Comparison of ENCODE assay signal across 12 cellular contexts in genomic region chr5:72305194-72306142, GRCh38. TPM values are rescaled to one million over a fixed set of nuclear protein-coding genes. Genes with fewer than 3 reads are reported as not detected.
A peak's percentile ranks its signal among the peaks of the same experiment; 100 is the strongest.
DNase-seq lines count a peak whose midpoint lies in the region; ATAC-seq and TF ChIP-seq lines count a peak whose summit lies in the region.
"Had no signal": no experiment of that assay in that cellular context is flagged by ENCODE, and none has a peak within 500 bp of the region (broad histone marks: within the 10 kb centered on the region; RNA-seq: fewer than 3 reads in every experiment).

No MANE protein-coding gene starts in this region.

- intact Hi-C loops in CD4-positive, alpha-beta memory T cell (cut with micrococcal nuclease) = loop anchor here (5.0 kb wide), 3 partner anchors 73 to 848 kb away; partner anchors contain the start of genes BDP1 and TNPO1
- intact Hi-C loops in activated T-helper 2 cell treated with anti-CD3 and anti-CD28 coated beads, Interferon-gamma antibody, Interleukin-2, Interleukin-4, amounts not matched to agents 10 μg/mL and 5 μg/mL and 100 μg/mL, durations not matched to agents 14 hours and 24 hours and 36 hours (cut with micrococcal nuclease) = loop anchor here (5.0 to 10.0 kb wide), 3 partner anchors 73 to 718 kb away; partner anchors contain the start of gene MCCC2
- intact Hi-C loops in testis (cut with DNase I; ENCODE audit: low total_unique reads) = loop anchor here (5.0 kb wide), 1 partner anchor 523 kb away; no protein-coding TSS in a partner anchor

- no peak for DNase-seq in CD4-positive, alpha-beta memory T cell
- peak; percentile 12 for DNase-seq in GM23338 (ENCODE audit: low spot score)
- DNase-seq in activated T-helper 2 cell treated with anti-CD3 and anti-CD28 coated beads, Interferon-gamma antibody, Interleukin-2, Interleukin-4, amounts not matched to agents 10 μg/mL and 5 μg/mL and 100 μg/mL, durations not matched to agents 14 hours and 24 hours and 36 hours (ENCODE audit: low spot score) = no peak
- DNase-seq in natural killer cell treated with Interleukin-12 subunit alpha and Interleukin-12 subunit beta and Interleukin-15 and Interleukin-18, amount 100 ng/mL, for 72 hours (ENCODE audit: low spot score) = no peak
- DNase-seq in HK-2 (ENCODE audit: unreplicated experiment) = no peak
- DNase-seq in Peyer's patch = no peak
- DNase-seq in testis = no peak
- DNase-seq: activated CD4-positive, alpha-beta T cell treated with anti-CD3 and anti-CD28 coated beads, Interleukin-2, amount 50 U/mL, for 48 hours; NCI-H2081 had no signal

- H3K4me2 ChIP-seq in GM23338 = 0 out of 2 replicates have a peak overlapping the region, but pooled peaks have one; percentile 23

- no peaks in the 10 kb centered on the region for H3K9me3 ChIP-seq in CD4-positive, alpha-beta memory T cell (ENCODE audit: control insufficient read depth in 1 of 2, low read length in 2 of 2)
- H3K9me3 ChIP-seq in Peyer's patch = no peaks in the 10 kb centered on the region
- no peaks in the 10 kb centered on the region for H3K9me3 ChIP-seq in testis
- H3K9me3 ChIP-seq: breast epithelium had no signal

- no peaks in the 10 kb centered on the region for H4K20me1 ChIP-seq in GM23338 (replicated peaks; ENCODE audit: insufficient read depth)

- CTCF ChIA-PET in CD4-positive, alpha-beta memory T cell (lab: Charles Lee; ENCODE audit: partially characterized antibody) = interaction anchor here (1.2 to 1.9 kb wide), 2 partner anchors 23 to 168 kb away, joined by 3 to 5 read pairs; no protein-coding TSS in a partner anchor

- TF ChIP-seq CTCF in GM23338 (conservative IDR thresholded peaks at IDR 0.05; ENCODE audit: low read depth in 2 of 2) = no peak
- TF ChIP-seq CTCF in Peyer's patch (IDR thresholded peaks at IDR 0.05) = no peak
- no peak for TF ChIP-seq CTCF in testis (IDR thresholded peaks at IDR 0.05)

- 84 to 85% methylated on average over 2 of the region's 2 CpGs for WGBS in testis, 2 donors

- H3K9me2 ChIP-seq in GM23338 (ENCODE audit: insufficient read depth) = no peaks in the 10 kb centered on the region

- no peaks in the 10 kb centered on the region for H3K9me3 Mint-ChIP-seq in CD4-positive, alpha-beta memory T cell
- no peaks in the 10 kb centered on the region for H3K9me3 Mint-ChIP-seq in GM23338
- H3K9me3 Mint-ChIP-seq in activated T-helper 2 cell treated with anti-CD3 and anti-CD28 coated beads, Interferon-gamma antibody, Interleukin-2, Interleukin-4, amounts not matched to agents 10 μg/mL and 5 μg/mL and 100 μg/mL, durations not matched to agents 14 hours and 24 hours and 36 hours = no peaks in the 10 kb centered on the region
- no peaks in the 10 kb centered on the region for H3K9me3 Mint-ChIP-seq in natural killer cell treated with Interleukin-12 subunit alpha and Interleukin-12 subunit beta and Interleukin-15 and Interleukin-18, amount 100 ng/mL, for 72 hours
- H3K9me3 Mint-ChIP-seq: CD4-positive, CD25-positive, alpha-beta regulatory T cell had no signal

- POLR2A ChIA-PET in CD4-positive, alpha-beta memory T cell (lab: Charles Lee; ENCODE audit: partially characterized antibody) = interaction anchor here (1.0 to 1.5 kb wide), 2 partner anchors 15 kb away, joined by 3 to 13 read pairs; partner anchors contain the start of genes MRPS27 and PTCD2

- H3K4me1 ChIP-seq in CD4-positive, alpha-beta memory T cell (ENCODE audit: insufficient read depth, low read length) = peaks cover 13% of the 10 kb centered on the region
- H3K4me1 ChIP-seq in GM23338 (ENCODE audit: insufficient read depth) = peaks cover 42% of the 10 kb centered on the region
- H3K4me1 ChIP-seq in Peyer's patch = peaks cover 0 to 13% (median 0%) of the 10 kb centered on the region in 4 donors
- H3K4me1 ChIP-seq in testis = no peaks in the 10 kb centered on the region
- H3K4me1 ChIP-seq: breast epithelium had no signal

- no peaks in the 10 kb centered on the region for H3K36me3 ChIP-seq in CD4-positive, alpha-beta memory T cell (ENCODE audit: insufficient read depth, low read length)
- H3K36me3 ChIP-seq in GM23338 (ENCODE audit: insufficient read depth) = no peaks in the 10 kb centered on the region
- H3K36me3 ChIP-seq in Peyer's patch = peaks cover 0 to 4% (median 0%) of the 10 kb centered on the region in 3 donors
- no peaks in the 10 kb centered on the region for H3K36me3 ChIP-seq in testis (ENCODE audit: low read depth, missing control alignments)
- H3K36me3 ChIP-seq: breast epithelium had no signal

- H3K4me1 Mint-ChIP-seq in CD4-positive, alpha-beta memory T cell = peaks cover 12 to 30% (median 21%) of the 10 kb centered on the region in 4 donors
- peaks cover 44% of the 10 kb centered on the region for H3K4me1 Mint-ChIP-seq in GM23338
- H3K4me1 Mint-ChIP-seq in activated T-helper 2 cell treated with anti-CD3 and anti-CD28 coated beads, Interferon-gamma antibody, Interleukin-2, Interleukin-4, amounts not matched to agents 10 μg/mL and 5 μg/mL and 100 μg/mL, durations not matched to agents 14 hours and 24 hours and 36 hours (ENCODE audit: low read depth) = peaks cover 27% of the 10 kb centered on the region
- peaks cover 23 to 43% of the 10 kb centered on the region in 2 donors for H3K4me1 Mint-ChIP-seq in natural killer cell treated with Interleukin-12 subunit alpha and Interleukin-12 subunit beta and Interleukin-15 and Interleukin-18, amount 100 ng/mL, for 72 hours (ENCODE audit: low read depth in 2 of 2)

- peaks cover 62% of the 10 kb centered on the region for H3K79me2 ChIP-seq in GM23338 (replicated peaks; ENCODE audit: insufficient read depth)

- H2AFZ ChIP-seq in GM23338 = no peak overlapping the region

- no peaks in the 10 kb centered on the region for H3K27me3 Mint-ChIP-seq in CD4-positive, alpha-beta memory T cell
- H3K27me3 Mint-ChIP-seq in GM23338 (ENCODE audit: insufficient read depth, low read depth, poor library complexity) = peaks cover 7% of the 10 kb centered on the region
- H3K27me3 Mint-ChIP-seq in activated T-helper 2 cell treated with anti-CD3 and anti-CD28 coated beads, Interferon-gamma antibody, Interleukin-2, Interleukin-4, amounts not matched to agents 10 μg/mL and 5 μg/mL and 100 μg/mL, durations not matched to agents 14 hours and 24 hours and 36 hours (ENCODE audit: low read depth) = no peaks in the 10 kb centered on the region
- H3K27me3 Mint-ChIP-seq in natural killer cell treated with Interleukin-12 subunit alpha and Interleukin-12 subunit beta and Interleukin-15 and Interleukin-18, amount 100 ng/mL, for 72 hours = no peaks in the 10 kb centered on the region
- H3K27me3 Mint-ChIP-seq: CD4-positive, CD25-positive, alpha-beta regulatory T cell had no signal

- peaks cover 3 to 24% of the 10 kb centered on the region in 2 donors for H3K36me3 Mint-ChIP-seq in CD4-positive, alpha-beta memory T cell
- H3K36me3 Mint-ChIP-seq in GM23338 (ENCODE audit: low read depth) = peaks cover 31% of the 10 kb centered on the region
- H3K36me3 Mint-ChIP-seq in activated T-helper 2 cell treated with anti-CD3 and anti-CD28 coated beads, Interferon-gamma antibody, Interleukin-2, Interleukin-4, amounts not matched to agents 10 μg/mL and 5 μg/mL and 100 μg/mL, durations not matched to agents 14 hours and 24 hours and 36 hours (ENCODE audit: low read depth) = peaks cover 59% of the 10 kb centered on the region
- no peaks in the 10 kb centered on the region for H3K36me3 Mint-ChIP-seq in natural killer cell treated with Interleukin-12 subunit alpha and Interleukin-12 subunit beta and Interleukin-15 and Interleukin-18, amount 100 ng/mL, for 72 hours

- ATAC-seq in GM23338 = no peak
- no peak for ATAC-seq in natural killer cell treated with Interleukin-12 subunit alpha and Interleukin-12 subunit beta and Interleukin-15 and Interleukin-18, amount 100 ng/mL, for 72 hours
- no peak for ATAC-seq in HG02759 (IDR thresholded peaks at IDR 0.05; ENCODE audit: unreplicated experiment)

- H3K27me3 ChIP-seq in CD4-positive, alpha-beta memory T cell (ENCODE audit: insufficient read depth, low read length) = no peaks in the 10 kb centered on the region
- no peaks in the 10 kb centered on the region for H3K27me3 ChIP-seq in GM23338 (ENCODE audit: insufficient read depth)
- no peaks in the 10 kb centered on the region for H3K27me3 ChIP-seq in Peyer's patch
- no peaks in the 10 kb centered on the region for H3K27me3 ChIP-seq in testis
- H3K27me3 ChIP-seq: breast epithelium had no signal

- H3K4me3 Mint-ChIP-seq in CD4-positive, alpha-beta memory T cell = peak overlapping the region in 3 of 8 donors; percentile 11 to 66 (median 22)
- H3K4me3 Mint-ChIP-seq in GM23338 = no peak overlapping the region; the same call in 2 of the 3 replicates
- H3K4me3 Mint-ChIP-seq in activated T-helper 2 cell treated with anti-CD3 and anti-CD28 coated beads, Interferon-gamma antibody, Interleukin-2, Interleukin-4, amounts not matched to agents 10 μg/mL and 5 μg/mL and 100 μg/mL, durations not matched to agents 14 hours and 24 hours and 36 hours (ENCODE audit: low read depth) = no peak overlapping the region
- no peak overlapping the region for H3K4me3 Mint-ChIP-seq in natural killer cell treated with Interleukin-12 subunit alpha and Interleukin-12 subunit beta and Interleukin-15 and Interleukin-18, amount 100 ng/mL, for 72 hours

- no peak overlapping the region for H3K4me3 ChIP-seq in CD4-positive, alpha-beta memory T cell (ENCODE audit: low read length in 2 of 2)
- H3K4me3 ChIP-seq in GM23338 (no peak overlapping the region), Peyer's patch (no peak overlapping the region), testis (no peak overlapping the region)
- H3K4me3 ChIP-seq: breast epithelium had no signal

- peak overlapping the region in 5 of 7 donors; percentile 3 to 84 (median 29) for H3K27ac Mint-ChIP-seq in CD4-positive, alpha-beta memory T cell
- H3K27ac Mint-ChIP-seq in GM23338 = peak overlapping the region; percentile 97
- peak overlapping the region; percentile 26 for H3K27ac Mint-ChIP-seq in activated T-helper 2 cell treated with anti-CD3 and anti-CD28 coated beads, Interferon-gamma antibody, Interleukin-2, Interleukin-4, amounts not matched to agents 10 μg/mL and 5 μg/mL and 100 μg/mL, durations not matched to agents 14 hours and 24 hours and 36 hours
- H3K27ac Mint-ChIP-seq in natural killer cell treated with Interleukin-12 subunit alpha and Interleukin-12 subunit beta and Interleukin-15 and Interleukin-18, amount 100 ng/mL, for 72 hours = peak overlapping the region; percentile 2 to 65

- TF ChIP-seq POLR2A in Peyer's patch (IDR thresholded peaks at IDR 0.05) (no peak), testis (IDR thresholded peaks at IDR 0.05) (no peak)

- H3F3A ChIP-seq in GM23338 (replicated peaks; ENCODE audit: low read depth) = no peaks in the 10 kb centered on the region; the same call in 1 of the 2 replicates

- no peak overlapping the region for H3K27ac ChIP-seq in CD4-positive, alpha-beta memory T cell (ENCODE audit: low read depth, low read length)
- H3K27ac ChIP-seq in GM23338 (ENCODE audit: low read depth) (peak overlapping the region; percentile 17), Peyer's patch (no peak overlapping the region), testis (peak overlapping the region in 1 of 2 donors; percentile 0)

RNA-seq across cellular contexts. Expression of gene MRPS27, which starts 14.6 kb away (rescaled TPM):
- 10 to 100 TPM; 36.6 to 44.6 TPM for total RNA-seq in CD4-positive, alpha-beta memory T cell
- 10 to 100 TPM; 38.9 to 39.1 TPM for polyA plus RNA-seq in CD4-positive, alpha-beta memory T cell
- 128 and 141 TPM in 2 replicates for total RNA-seq in GM23338 (2014; rRNA removed; shearing (Covaris generic))
- polyA plus RNA-seq in GM23338 (2016; fragmentation: Nextera tagmentation; extraction: Ambion mirVana) (53.2 TPM in 2 replicates), testis (ENCODE audit: insufficient read depth, low read depth, low replicate concordance) (35.7 TPM)
- 96.8 and 98.4 TPM in 2 replicates for total RNA-seq in activated T-helper 2 cell treated with anti-CD3 and anti-CD28 coated beads, Interferon-gamma antibody, Interleukin-2, Interleukin-4, amounts not matched to agents 10 μg/mL and 5 μg/mL and 100 μg/mL, durations not matched to agents 14 hours and 24 hours and 36 hours
- 10 to 100 TPM; 43.1 to 61.0 TPM for total RNA-seq in natural killer cell treated with Interleukin-12 subunit alpha and Interleukin-12 subunit beta and Interleukin-15 and Interleukin-18, amount 100 ng/mL, for 72 hours
- total RNA-seq in Peyer's patch (10 to 100 TPM; 20.8 to 39.6 (median 24.7) TPM), testis (10 to 100 TPM; 41.6 to 42.6 TPM)

RNA-seq across cellular contexts. Expression of gene PTCD2, which starts 14.7 kb away (rescaled TPM):
- total RNA-seq in CD4-positive, alpha-beta memory T cell = 10 to 100 TPM; 11.6 to 12.0 TPM
- polyA plus RNA-seq in CD4-positive, alpha-beta memory T cell = 1 to 10 TPM; 4.1 to 6.3 TPM
- total RNA-seq in GM23338 (2014; rRNA removed; shearing (Covaris generic)) = 11.3 and 14.5 TPM in 2 replicates
- polyA plus RNA-seq in GM23338 (2016; fragmentation: Nextera tagmentation; extraction: Ambion mirVana) (4.3 and 8.8 TPM in 2 replicates), testis (ENCODE audit: insufficient read depth, low read depth, low replicate concordance) (4.9 TPM)
- total RNA-seq in activated T-helper 2 cell treated with anti-CD3 and anti-CD28 coated beads, Interferon-gamma antibody, Interleukin-2, Interleukin-4, amounts not matched to agents 10 μg/mL and 5 μg/mL and 100 μg/mL, durations not matched to agents 14 hours and 24 hours and 36 hours = 14.7 and 16.8 TPM in 2 replicates
- total RNA-seq in natural killer cell treated with Interleukin-12 subunit alpha and Interleukin-12 subunit beta and Interleukin-15 and Interleukin-18, amount 100 ng/mL, for 72 hours = 10 to 100 TPM in 1 of 2 donors, 1 to 10 TPM in 1; 8.0 to 11.3 TPM
- total RNA-seq in Peyer's patch (10 to 100 TPM in 2 of 4 donors, 1 to 10 TPM in 2; 4.0 to 13.2 (median 8.7) TPM), testis (1 to 10 TPM; 8.2 to 9.0 TPM)

Comparison
In these comparisons a context has a peak if more than half of its experiments do, and no peak if none do; other contexts are left out.
1. H3K27ac Mint-ChIP-seq: peak in every context shown above with its lines; median percentile 97 in GM23338; 34 in natural killer cell treated with Interleukin-12 subunit alpha and Interleukin-12 subunit beta and Interleukin-15 and Interleukin-18, amount 100 ng/mL, for 72 hours; 29 in CD4-positive, alpha-beta memory T cell; 26 in activated T-helper 2 cell treated with anti-CD3 and anti-CD28 coated beads, Interferon-gamma antibody, Interleukin-2, Interleukin-4, amounts not matched to agents 10 μg/mL and 5 μg/mL and 100 μg/mL, durations not matched to agents 14 hours and 24 hours and 36 hours.